23 cellular contexts compared by ENCODE assay signal in the genomic region with DNA sequence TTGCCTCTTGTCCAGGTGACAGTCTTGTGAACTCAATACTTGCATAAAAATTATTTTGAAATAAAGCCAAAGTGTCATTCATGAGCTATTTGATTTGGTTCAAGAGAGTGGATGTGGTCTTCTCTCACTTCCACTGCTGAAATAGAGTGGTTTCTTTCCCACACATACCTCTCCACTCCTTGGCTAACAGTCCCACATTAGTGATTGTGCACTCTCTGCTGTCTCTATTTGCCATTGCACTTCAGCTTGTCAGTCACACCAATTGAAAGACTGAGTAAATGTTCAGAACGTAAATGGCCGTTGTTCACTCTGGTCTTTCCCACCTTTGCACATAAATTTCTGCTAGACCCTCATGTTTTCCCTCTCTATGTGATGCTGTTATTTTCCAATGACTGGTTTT.
DNase-seq lines count a peak whose midpoint lies in the region; ATAC-seq and TF ChIP-seq lines count a peak whose summit lies in the region.
"Had no signal": no experiment of that assay in that cellular context is flagged by ENCODE, and none has a peak within 500 bp of the region (broad histone marks: within the 10 kb centered on the region; RNA-seq: fewer than 3 reads in every experiment).

No MANE protein-coding gene starts in this region.

- H3K4me2 ChIP-seq in HCT116 (ENCODE audit: low read length) (no peak overlapping the region), neuronal stem cell (ENCODE audit: insufficient read depth, low read length, poor library complexity, severe bottlenecking) (no peak overlapping the region)

- peak overlapping the region; percentile 10 for H3K27ac ChIP-seq in 22Rv1
- no peak overlapping the region for H3K27ac ChIP-seq in HCT116 (ENCODE audit: low read depth, low read length)
- H3K27ac ChIP-seq in neuronal stem cell (replicated peaks; ENCODE audit: low read length), result no peak overlapping the region
- H3K27ac ChIP-seq in aorta (ENCODE audit: low read depth in 1 of 2, low read length in 2 of 2), result no peak overlapping the region
- H3K27ac ChIP-seq: SK-N-MC had no signal

- H2BK5ac ChIP-seq in neuronal stem cell (ENCODE audit: low read length), result no peak overlapping the region

- no peak overlapping the region for H2AK5ac ChIP-seq in neuronal stem cell (ENCODE audit: low read depth, low read length)

- H3K79me1 ChIP-seq in neuronal stem cell (ENCODE audit: low read depth, low read length), result no peaks in the 10 kb centered on the region

- H3K9me3 ChIP-seq in HCT116 (ENCODE audit: control insufficient read depth in 1 of 2, insufficient read depth in 1 of 2, low read depth in 1 of 2, low read length in 2 of 2) (no peaks in the 10 kb centered on the region), neuronal stem cell (replicated peaks in 1 of 2; ENCODE audit: control insufficient read depth in 2 of 2, insufficient read depth in 1 of 2, low read depth in 1 of 2, low read length in 2 of 2) (no peaks in the 10 kb centered on the region), aorta (ENCODE audit: control insufficient read depth, low read length) (no peaks in the 10 kb centered on the region)

- H3K4me3 ChIP-seq in HCT116 (replicated peaks in 1 of 2; ENCODE audit: low read depth in 1 of 2, low read length in 2 of 2), result no peak overlapping the region
- no peak overlapping the region for H3K4me3 ChIP-seq in epithelial cell of proximal tubule (ENCODE audit: low read depth, low read length)
- H3K4me3 ChIP-seq in neuronal stem cell (ENCODE audit: low read length in 2 of 2), result no peak overlapping the region
- no peak overlapping the region for H3K4me3 ChIP-seq in aorta (ENCODE audit: low read length in 2 of 2)
- H3K4me3 ChIP-seq in H7 (ENCODE audit: insufficient read depth, low read depth, low read length), result no peak overlapping the region
- H3K4me3 ChIP-seq: SK-N-MC had no signal

- CTCF ChIA-PET in HCT116 (lab: Charles Lee), result interaction anchor here (3.4 kb wide), 1 partner anchor 9 kb away, joined by 13 read pairs; no protein-coding TSS in a partner anchor

- H3K14ac ChIP-seq in neuronal stem cell (ENCODE audit: low read length), result no peak overlapping the region

- H2BK120ac ChIP-seq in neuronal stem cell (ENCODE audit: low read depth, low read length), result no peak overlapping the region

- no TSS peak for BruUV-seq in HCT116 (replicated peaks; lab: Mats Ljungman, UMichigan)

- no peak overlapping the region for H3K23ac ChIP-seq in neuronal stem cell (ENCODE audit: low read depth, low read length, poor library complexity)

- DNase-seq in NCI-H1105 treated with DMSO at 0.1 percent for 48 hours (lab: John Stamatoyannopoulos, UW), result peak; percentile 32
- no peak for DNase-seq in NCI-H1105 (lab: John Stamatoyannopoulos, UW)
- no peak for DNase-seq in HCT116 (ENCODE audit: low read depth, low spot score)
- no peak for DNase-seq in epithelial cell of proximal tubule (ENCODE audit: low read depth)
- DNase-seq in neuronal stem cell (ENCODE audit: low spot score), result no peak
- DNase-seq in aorta, result no peak
- no peak for DNase-seq in H7
- DNase-seq: AML-193; C1 segment of cervical spinal cord; CD8-positive, alpha-beta T cell; DMS153; KBM-7; MM.1S; NCI-H1048; NCI-H2107; NCI-H226; NCI-H526; PC-3; Right ventricle myocardium superior; SW 1271; T-helper 17 cell had no signal

- POLR2A ChIA-PET in HCT116 (lab: Charles Lee), result no interaction called here

- peak; percentile 12; the same call in 1 of the 2 replicates for TF ChIP-seq RAD21 in HCT116 (IDR thresholded peaks at IDR 0.05; ENCODE audit: low read depth)

- H3K9me2 ChIP-seq in HCT116 (ENCODE audit: insufficient read depth), result no peaks in the 10 kb centered on the region

- no peak overlapping the region for H2BK15ac ChIP-seq in neuronal stem cell (ENCODE audit: low read length)

- RAD21 ChIA-PET in HCT116 (lab: Charles Lee; ENCODE audit: low non-redundant PET in 1 of 2, low total read pairs in 2 of 2, uncharacterized antibody in 2 of 2, unreplicated experiment in 2 of 2), result no interaction called here

- no peaks in the 10 kb centered on the region for H4K20me1 ChIP-seq in HCT116 (ENCODE audit: insufficient read depth)

- H3K27me3 ChIP-seq in HCT116 (ENCODE audit: insufficient read depth, low read length), result no peaks in the 10 kb centered on the region
- no peaks in the 10 kb centered on the region for H3K27me3 ChIP-seq in neuronal stem cell (ENCODE audit: control insufficient read depth in 3 of 3, insufficient read depth in 3 of 3, low read depth in 1 of 3, low read length in 3 of 3)
- H3K27me3 ChIP-seq in aorta (ENCODE audit: control insufficient read depth in 1 of 2, insufficient read depth in 2 of 2, low read length in 1 of 2), result no peaks in the 10 kb centered on the region
- H3K27me3 ChIP-seq in H7 (ENCODE audit: control insufficient read depth, insufficient read depth, low read length), result no peaks in the 10 kb centered on the region

- H3K4ac ChIP-seq in neuronal stem cell (ENCODE audit: low read length), result no peak overlapping the region

- intact Hi-C loops in HCT116 (cut with micrococcal nuclease), result no loop called here
- intact Hi-C loops in aorta (cut with DNase I), result no loop called here

- ATAC-seq in HCT116 (no peak), aorta (ENCODE audit: low FRiP score) (no peak)
- ATAC-seq: CD8-positive, alpha-beta T cell; PC-3; T-helper 17 cell had no signal

- WGBS in neuronal stem cell (ENCODE audit: extremely low coverage in 2 of 2, insufficient read length in 2 of 2, insufficient replicate concordance in 1 of 2), 2 donors, result no CpG with 5 or more reads among the region's 2 CpGs
- WGBS in aorta, 2 donors, result 95 to 97% methylated on average over 2 of the region's 2 CpGs

- H3K18ac ChIP-seq in neuronal stem cell (ENCODE audit: low read length), result no peak overlapping the region

- H3K4me1 ChIP-seq in HCT116 (ENCODE audit: control insufficient read depth in 1 of 2, insufficient read depth in 2 of 2, low read length in 2 of 2), result no peaks in the 10 kb centered on the region
- H3K4me1 ChIP-seq in neuronal stem cell (ENCODE audit: control insufficient read depth in 2 of 2, insufficient read depth in 1 of 2, low read depth in 1 of 2, low read length in 2 of 2), result peaks cover 0 to 3% of the 10 kb centered on the region in 2 donors
- no peaks in the 10 kb centered on the region for H3K4me1 ChIP-seq in aorta (ENCODE audit: control insufficient read depth in 1 of 2, insufficient read depth in 2 of 2, low read length in 2 of 2)

- TF ChIP-seq CTCF in 22Rv1 (IDR thresholded peaks at IDR 0.05) (no peak), HCT116 (IDR thresholded peaks at IDR 0.05 in 2 of 3, conservative IDR thresholded peaks at IDR 0.05 in 1 of 3; ENCODE audit: borderline replicate concordance in 1 of 3, insufficient read depth in 1 of 3, low read depth in 2 of 3, low read length in 2 of 3) (no peak), epithelial cell of proximal tubule (conservative IDR thresholded peaks at IDR 0.05; ENCODE audit: low read depth, low read length) (peak; percentile 25)

- H4K8ac ChIP-seq in neuronal stem cell (ENCODE audit: low read depth, low read length), result no peak overlapping the region

- no peak overlapping the region for H4K91ac ChIP-seq in neuronal stem cell (ENCODE audit: low read depth, low read length, poor library complexity)

- H3K9ac ChIP-seq in HCT116 (ENCODE audit: low read length) (no peak overlapping the region), neuronal stem cell (ENCODE audit: low read depth, low read length, poor library complexity) (no peak overlapping the region)

- TF ChIP-seq POLR2A in HCT116 (IDR thresholded peaks at IDR 0.05; ENCODE audit: borderline replicate concordance, extremely low read depth, insufficient read depth, insufficient read length), result no peak

- H3K79me2 ChIP-seq in HCT116 (ENCODE audit: insufficient read depth, low read length), result no peaks in the 10 kb centered on the region

- no peaks in the 10 kb centered on the region for H3K36me3 ChIP-seq in HCT116 (ENCODE audit: control insufficient read depth in 1 of 2, insufficient read depth in 2 of 2, low read length in 2 of 2)
- no peaks in the 10 kb centered on the region for H3K36me3 ChIP-seq in neuronal stem cell (replicated peaks in 1 of 2; ENCODE audit: control insufficient read depth in 2 of 2, insufficient read depth in 2 of 2, low read length in 2 of 2)
- no peaks in the 10 kb centered on the region for H3K36me3 ChIP-seq in aorta (ENCODE audit: control insufficient read depth in 1 of 2, insufficient read depth in 2 of 2, low read length in 1 of 2)
- H3K36me3 ChIP-seq in H7 (replicated peaks; ENCODE audit: control insufficient read depth, insufficient read depth, low read length), result no peaks in the 10 kb centered on the region

- H2BK12ac ChIP-seq in neuronal stem cell (ENCODE audit: low read length), result no peak overlapping the region

- H2AFZ ChIP-seq in HCT116 (ENCODE audit: low read depth, low read length, poor library complexity, severe bottlenecking), result no peak overlapping the region
- no peak overlapping the region for H2AFZ ChIP-seq in neuronal stem cell (ENCODE audit: low read length)

TF ChIP-seq in HCT116, 20 proteins besides CTCF, POLR2A, EP300 and RAD21 (continues in another document):
- no peak for TF ChIP-seq EZH2 (IDR thresholded peaks at IDR 0.05)
- no peak for TF ChIP-seq EZH2phosphoT487 (IDR thresholded peaks at IDR 0.05; ENCODE audit: borderline replicate concordance)
- TF ChIP-seq JUND (IDR thresholded peaks at IDR 0.05), result no peak
- TF ChIP-seq EGR1 (IDR thresholded peaks at IDR 0.05; ENCODE audit: low read depth), result no peak
- TF ChIP-seq, protein P1, sequence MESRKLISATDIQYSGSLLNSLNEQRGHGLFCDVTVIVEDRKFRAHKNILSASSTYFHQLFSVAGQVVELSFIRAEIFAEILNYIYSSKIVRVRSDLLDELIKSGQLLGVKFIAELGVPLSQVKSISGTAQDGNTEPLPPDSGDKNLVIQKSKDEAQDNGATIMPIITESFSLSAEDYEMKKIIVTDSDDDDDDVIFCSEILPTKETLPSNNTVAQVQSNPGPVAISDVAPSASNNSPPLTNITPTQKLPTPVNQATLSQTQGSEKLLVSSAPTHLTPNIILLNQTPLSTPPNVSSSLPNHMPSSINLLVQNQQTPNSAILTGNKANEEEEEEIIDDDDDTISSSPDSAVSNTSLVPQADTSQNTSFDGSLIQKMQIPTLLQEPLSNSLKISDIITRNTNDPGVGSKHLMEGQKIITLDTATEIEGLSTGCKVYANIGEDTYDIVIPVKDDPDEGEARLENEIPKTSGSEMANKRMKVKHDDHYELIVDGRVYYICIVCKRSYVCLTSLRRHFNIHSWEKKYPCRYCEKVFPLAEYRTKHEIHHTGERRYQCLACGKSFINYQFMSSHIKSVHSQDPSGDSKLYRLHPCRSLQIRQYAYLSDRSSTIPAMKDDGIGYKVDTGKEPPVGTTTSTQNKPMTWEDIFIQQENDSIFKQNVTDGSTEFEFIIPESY (IDR thresholded peaks at IDR 0.05; ENCODE audit: extremely low read depth, insufficient replicate concordance, low read length), result no peak
- TF ChIP-seq ELF1 (IDR thresholded peaks at IDR 0.05; ENCODE audit: borderline replicate concordance, low read depth), result no peak
- no peak for TF ChIP-seq CEBPB (IDR thresholded peaks at IDR 0.05; ENCODE audit: low read depth)
- TF ChIP-seq FOSL1 (IDR thresholded peaks at IDR 0.05; ENCODE audit: low read depth), result no peak
- TF ChIP-seq TCF7L2 (IDR thresholded peaks at IDR 0.05; ENCODE audit: borderline replicate concordance, extremely low read depth, insufficient read depth, insufficient read length), result no peak
- no peak for TF ChIP-seq SP1 (IDR thresholded peaks at IDR 0.05; ENCODE audit: low read depth)
